Comparison of ENCODE assay signal across 37 cellular contexts in the genomic region with DNA sequence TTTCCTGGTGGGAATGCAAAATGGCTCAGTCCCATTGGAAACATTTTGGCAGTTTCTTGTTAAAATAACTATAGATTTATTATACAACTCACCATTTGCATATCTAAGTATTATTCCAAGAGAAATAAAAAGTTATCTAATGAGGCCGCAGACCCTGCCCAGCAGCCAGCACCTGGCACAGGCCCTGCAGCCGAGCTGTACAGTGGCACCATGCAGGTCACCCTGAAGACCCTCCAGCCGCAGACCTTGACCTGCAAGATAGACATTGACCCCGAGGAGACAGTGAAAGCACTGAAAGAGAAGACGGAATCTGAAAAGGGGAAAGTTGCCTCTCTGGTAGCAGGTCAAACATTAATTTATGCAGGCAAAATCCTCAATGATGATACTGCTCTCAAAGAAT.
"Had no signal": no experiment of that assay in that cellular context is flagged by ENCODE, and none has a peak within 500 bp of the region (broad histone marks: within the 10 kb centered on the region; RNA-seq: fewer than 3 reads in every experiment).

No MANE protein-coding gene starts in this region.

- H3K27me3 Mint-ChIP-seq: activated naive CD4-positive, alpha-beta T cell treated with anti-CD3 and anti-CD28 coated beads, Interleukin-2, amount 10 ng/mL, durations not matched to agents 7 days and 5 days; activated naive CD4-positive, alpha-beta T cell treated with anti-CD3 and anti-CD28 coated beads, Interleukin-2, amount 50 U/mL, for 24 hours; activated naive CD8-positive, alpha-beta T cell; activated naive CD8-positive, alpha-beta T cell treated with anti-CD3 and anti-CD28 coated beads for 36 hours; activated naive CD8-positive, alpha-beta T cell treated with anti-CD3 and anti-CD28 coated beads, Interleukin-2, amount 10 ng/mL, durations not matched to agents 7 days and 5 days; activated naive CD8-positive, alpha-beta T cell treated with anti-CD3 and anti-CD28 coated beads, Interleukin-2, amount 50 U/mL, for 24 hours; activated T-cell treated with anti-CD3 and anti-CD28 coated beads, Interleukin-2, amount 50 U/mL, for 24 hours; activated T-helper 17 cell treated with anti-CD3 and anti-CD28 coated beads, Interleukin-2, amount 50 U/mL, for 72 hours; central memory CD8-positive, alpha-beta T cell had no signal

- H3K4me3 Mint-ChIP-seq: activated naive CD4-positive, alpha-beta T cell treated with anti-CD3 and anti-CD28 coated beads for 36 hours; activated naive CD4-positive, alpha-beta T cell treated with anti-CD3 and anti-CD28 coated beads, Interleukin-2, amount 10 ng/mL, durations not matched to agents 7 days and 5 days; activated naive CD4-positive, alpha-beta T cell treated with anti-CD3 and anti-CD28 coated beads, Interleukin-2, amount 50 U/mL, for 24 hours; activated naive CD8-positive, alpha-beta T cell; activated naive CD8-positive, alpha-beta T cell treated with anti-CD3 and anti-CD28 coated beads for 36 hours; activated naive CD8-positive, alpha-beta T cell treated with anti-CD3 and anti-CD28 coated beads, Interleukin-2, amount 10 ng/mL, durations not matched to agents 7 days and 5 days; activated naive CD8-positive, alpha-beta T cell treated with anti-CD3 and anti-CD28 coated beads, Interleukin-2, amount 50 U/mL, for 24 hours; activated T-cell treated with anti-CD3 and anti-CD28 coated beads, Interleukin-2, amount 50 U/mL, for 24 hours; activated T-cell treated with anti-CD3 and anti-CD28 coated beads, Interleukin-2, amount 50 U/mL, for 4 hours; activated T-cell treated with anti-CD3 and anti-CD28 coated beads, Interleukin-2, amount 50 U/mL, for 72 hours; activated T-helper 1 cell treated with anti-CD3 and anti-CD28 coated beads, Interleukin-12 subunit alpha, Interleukin-12 subunit beta, Interleukin-2, Interleukin-4 antibody, amounts not matched to agents 30 ng/mL and 10 ng/mL and 1 ng/mL, durations not matched to agents 14 hours and 24 hours and 36 hours; activated T-helper 17 cell treated with anti-CD3 and anti-CD28 coated beads, Interleukin-2, amount 50 U/mL, for 72 hours; brain; central memory CD8-positive, alpha-beta T cell had no signal

- H3K36me3 ChIP-seq: adrenal gland, ascending aorta, brain microvascular endothelial cell, breast epithelium, cardiac muscle cell had no signal

- H3K36me3 Mint-ChIP-seq: brain had no signal

- DNase-seq: activated effector memory CD4-positive, alpha-beta T cell treated with anti-CD3 and anti-CD28 coated beads, Interleukin-2, amount 50 U/mL, for 16 hours; activated effector memory CD4-positive, alpha-beta T cell treated with Interleukin-2 at 50 U/mL for 16 hours; activated gamma-delta T cell; activated gamma-delta T cell treated with Interleukin-2 at 50 U/mL for 16 hours; activated naive CD4-positive, alpha-beta T cell; activated naive CD4-positive, alpha-beta T cell treated with anti-CD3 and anti-CD28 coated beads for 36 hours; activated naive CD4-positive, alpha-beta T cell treated with anti-CD3 and anti-CD28 coated beads, Interleukin-2, amount 10 ng/mL, durations not matched to agents 7 days and 5 days; activated naive CD4-positive, alpha-beta T cell treated with anti-CD3 and anti-CD28 coated beads, Interleukin-2, amount 50 U/mL, for 16 hours; activated naive CD4-positive, alpha-beta T cell treated with Interleukin-2 at 50 U/mL for 16 hours; activated naive CD8-positive, alpha-beta T cell treated with anti-CD3 and anti-CD28 coated beads for 36 hours; activated naive CD8-positive, alpha-beta T cell treated with anti-CD3 and anti-CD28 coated beads, Interleukin-2, amount 10 ng/mL, durations not matched to agents 7 days and 5 days; activated naive CD8-positive, alpha-beta T cell treated with anti-CD3 and anti-CD28 coated beads, Interleukin-2, amount 50 U/mL, for 24 hours; activated T-cell treated with anti-CD3 and anti-CD28 coated beads, Interleukin-2, amount 50 U/mL, for 24 hours; activated T-cell treated with anti-CD3 and anti-CD28 coated beads, Interleukin-2, amount 50 U/mL, for 4 hours; activated T-cell treated with anti-CD3 and anti-CD28 coated beads, Interleukin-2, amount 50 U/mL, for 48 hours; activated T-cell treated with anti-CD3 and anti-CD28 coated beads, Interleukin-2, amount 50 U/mL, for 72 hours; adrenal gland; amniotic stem cell; amygdala; anterior cingulate cortex; aorta; body of pancreas; brain microvascular endothelial cell; caudate nucleus; central memory CD4-positive, alpha-beta T cell; cerebellar nuclear complex had no signal

- ATAC-seq: activated naive CD4-positive, alpha-beta T cell treated with anti-CD3 and anti-CD28 coated beads, Interleukin-2, amount 50 U/mL, for 72 hours; activated naive CD8-positive, alpha-beta T cell treated with anti-CD3 and anti-CD28 coated beads, Interleukin-2, amount 50 U/mL, for 24 hours; activated T-cell treated with anti-CD3 and anti-CD28 coated beads, Interleukin-2, amount 50 U/mL, for 4 hours; activated T-cell treated with anti-CD3 and anti-CD28 coated beads, Interleukin-2, amount 50 U/mL, for 72 hours; activated T-helper 17 cell treated with anti-CD3 and anti-CD28 coated beads, Interleukin-2, amount 50 U/mL, for 72 hours; body of pancreas had no signal

- H3K9me3 Mint-ChIP-seq: activated naive CD4-positive, alpha-beta T cell treated with anti-CD3 and anti-CD28 coated beads for 36 hours; activated naive CD4-positive, alpha-beta T cell treated with anti-CD3 and anti-CD28 coated beads, Interleukin-2, amount 10 ng/mL, durations not matched to agents 7 days and 5 days; activated naive CD4-positive, alpha-beta T cell treated with anti-CD3 and anti-CD28 coated beads, Interleukin-2, amount 50 U/mL, for 24 hours; activated naive CD8-positive, alpha-beta T cell treated with anti-CD3 and anti-CD28 coated beads, Interleukin-2, amount 50 U/mL, for 24 hours; activated T-cell treated with anti-CD3 and anti-CD28 coated beads, Interleukin-2, amount 50 U/mL, for 24 hours; activated T-cell treated with anti-CD3 and anti-CD28 coated beads, Interleukin-2, amount 50 U/mL, for 4 hours; activated T-helper 2 cell treated with anti-CD3 and anti-CD28 coated beads, Interferon-gamma antibody, Interleukin-2, Interleukin-4, amounts not matched to agents 10 μg/mL and 5 μg/mL and 100 μg/mL, durations not matched to agents 14 hours and 24 hours and 36 hours; brain; central memory CD8-positive, alpha-beta T cell had no signal

- H3K4me1 Mint-ChIP-seq: activated naive CD4-positive, alpha-beta T cell treated with anti-CD3 and anti-CD28 coated beads, Interleukin-2, amount 10 ng/mL, durations not matched to agents 7 days and 5 days; activated naive CD4-positive, alpha-beta T cell treated with anti-CD3 and anti-CD28 coated beads, Interleukin-2, amount 50 U/mL, for 24 hours; activated naive CD8-positive, alpha-beta T cell treated with anti-CD3 and anti-CD28 coated beads for 36 hours; activated naive CD8-positive, alpha-beta T cell treated with anti-CD3 and anti-CD28 coated beads, Interleukin-2, amount 10 ng/mL, durations not matched to agents 7 days and 5 days; activated naive CD8-positive, alpha-beta T cell treated with anti-CD3 and anti-CD28 coated beads, Interleukin-2, amount 50 U/mL, for 24 hours; activated T-helper 17 cell treated with anti-CD3 and anti-CD28 coated beads, Interleukin-2, amount 50 U/mL, for 72 hours; brain; central memory CD8-positive, alpha-beta T cell had no signal

- H3K9me3 ChIP-seq: adrenal gland, ascending aorta, body of pancreas, breast epithelium had no signal

- H3K4me1 ChIP-seq: adrenal gland, ascending aorta, body of pancreas, breast epithelium had no signal

- H3K27ac ChIP-seq: adrenal gland, ascending aorta, body of pancreas, brain microvascular endothelial cell, breast epithelium, cardiac muscle cell had no signal

- H3K27ac Mint-ChIP-seq: activated naive CD4-positive, alpha-beta T cell treated with anti-CD3 and anti-CD28 coated beads for 36 hours; activated naive CD4-positive, alpha-beta T cell treated with anti-CD3 and anti-CD28 coated beads, Interleukin-2, amount 10 ng/mL, durations not matched to agents 7 days and 5 days; activated naive CD4-positive, alpha-beta T cell treated with anti-CD3 and anti-CD28 coated beads, Interleukin-2, amount 50 U/mL, for 24 hours; activated naive CD4-positive, alpha-beta T cell treated with anti-CD3 and anti-CD28 coated beads, Interleukin-2, amount 50 U/mL, for 72 hours; activated naive CD8-positive, alpha-beta T cell; activated naive CD8-positive, alpha-beta T cell treated with anti-CD3 and anti-CD28 coated beads for 36 hours; activated naive CD8-positive, alpha-beta T cell treated with anti-CD3 and anti-CD28 coated beads, Interleukin-2, amount 10 ng/mL, durations not matched to agents 7 days and 5 days; activated naive CD8-positive, alpha-beta T cell treated with anti-CD3 and anti-CD28 coated beads, Interleukin-2, amount 50 U/mL, for 24 hours; activated T-cell treated with anti-CD3 and anti-CD28 coated beads, Interleukin-2, amount 50 U/mL, for 24 hours; activated T-cell treated with anti-CD3 and anti-CD28 coated beads, Interleukin-2, amount 50 U/mL, for 72 hours; activated T-helper 1 cell treated with anti-CD3 and anti-CD28 coated beads, Interleukin-12 subunit alpha, Interleukin-12 subunit beta, Interleukin-2, Interleukin-4 antibody, amounts not matched to agents 30 ng/mL and 10 ng/mL and 1 ng/mL, durations not matched to agents 14 hours and 24 hours and 36 hours; activated T-helper 17 cell treated with anti-CD3 and anti-CD28 coated beads, Interleukin-2, amount 50 U/mL, for 72 hours; activated T-helper 2 cell treated with anti-CD3 and anti-CD28 coated beads, Interferon-gamma antibody, Interleukin-2, Interleukin-4, amounts not matched to agents 10 μg/mL and 5 μg/mL and 100 μg/mL, durations not matched to agents 14 hours and 24 hours and 36 hours; brain had no signal

- H3K4me3 ChIP-seq: adrenal gland, ascending aorta, body of pancreas, breast epithelium, cardiac muscle cell had no signal
